Comparison of ENCODE assay signal across 8 cellular contexts in genomic region chr2:78992451-78992806, GRCh38. TPM values are rescaled to one million over a fixed set of nuclear protein-coding genes. Genes with fewer than 3 reads are reported as not detected.
DNase-seq lines count a peak whose midpoint lies in the region; ATAC-seq, FAIRE-seq and TF ChIP-seq lines count a peak whose summit lies in the region.

No MANE protein-coding gene starts in this region.

- no peak for TF ChIP-seq POLR2A in GM12891 (IDR thresholded peaks at IDR 0.05; ENCODE audit: low read depth, low read length)
- TF ChIP-seq POLR2A in esophagus muscularis mucosa (IDR thresholded peaks at IDR 0.05; ENCODE audit: low read depth): no peak

- TF ChIP-seq EP300 in esophagus muscularis mucosa (IDR thresholded peaks at IDR 0.05): no peak

- intact Hi-C loops in esophagus muscularis mucosa (cut with DNase I) (no loop called here), posterior cingulate gyrus (cut with DNase I) (no loop called here)

- no peaks in the 10 kb centered on the region for H3K9me3 ChIP-seq in esophagus muscularis mucosa

- TF ChIP-seq CTCF in esophagus muscularis mucosa (IDR thresholded peaks at IDR 0.05): peak in 1 of 3 experiments; percentile 20

- ATAC-seq in HG03460 (IDR thresholded peaks at IDR 0.05; ENCODE audit: unreplicated experiment) (no peak), GM19455 (IDR thresholded peaks at IDR 0.05; ENCODE audit: unreplicated experiment) (no peak)

- peak overlapping the region; percentile 6 to 31 (median 29) for H3K4me3 ChIP-seq in esophagus muscularis mucosa

- peak; percentile 27 for DNase-seq in GM12891 (ENCODE audit: insufficient read length, low spot score)
- DNase-seq in NCI-H2227 (lab: John Stamatoyannopoulos, UW; ENCODE audit: unreplicated experiment): peak; percentile 53
- no peak for DNase-seq in esophagus muscularis mucosa (ENCODE audit: extremely low spot score)
- peak in 7 of 10 donors; percentile 25 to 87 (median 46) for DNase-seq in posterior cingulate gyrus
- no peak for DNase-seq in activated CD4-positive, alpha-beta T cell treated with anti-CD3 and anti-CD28 coated beads, Interleukin-2, amount 50 U/mL, for 1 hour
- DNase-seq in SKM-1 (lab: John Stamatoyannopoulos, UW; ENCODE audit: unreplicated experiment): no peak

- H3K27me3 ChIP-seq in esophagus muscularis mucosa: peaks cover 0 to 46% (median 13%) of the 10 kb centered on the region in 4 donors

- 29% methylated on average over 11 of the region's 11 CpGs for WGBS in esophagus muscularis mucosa

- no peaks in the 10 kb centered on the region for H3K36me3 ChIP-seq in esophagus muscularis mucosa

- no peak overlapping the region for H3K27ac ChIP-seq in esophagus muscularis mucosa (replicated peaks in 1 of 4)

- peaks cover 0 to 11% (median 11%) of the 10 kb centered on the region in 4 donors for H3K4me1 ChIP-seq in esophagus muscularis mucosa

- FAIRE-seq in GM12891 (lab: Jason Lieb, UNC): no peak

TF ChIP-seq in GM12891, 5 proteins besides CTCF, POLR2A, EP300 and RAD21:
- TF ChIP-seq PAX5 (IDR thresholded peaks at IDR 0.05; ENCODE audit: insufficient read depth, low read length, severe bottlenecking) (no peak), POU2F2 (IDR thresholded peaks at IDR 0.05; ENCODE audit: low read depth, low read length) (no peak), SPI1 (IDR thresholded peaks at IDR 0.05; ENCODE audit: low read depth, low read length) (no peak), POLR2AphosphoS5 (IDR thresholded peaks at IDR 0.05; ENCODE audit: low read depth, low read length) (no peak), TAF1 (IDR thresholded peaks at IDR 0.05; ENCODE audit: low read depth, low read length) (no peak)

RNA-seq across cellular contexts. Expression of gene REG3G, which starts 33.1 kb away (rescaled TPM):
- polyA plus RNA-seq in GM12891 (2012; ENCODE audit: low read depth, missing spikeins): not detected
- not detected for total RNA-seq in esophagus muscularis mucosa

Comparison
In these comparisons a context has a peak if more than half of its experiments do, and no peak if none do; other contexts are left out.
1. DNase-seq: peak in GM12891 (single experiment), NCI-H2227 (single experiment) and posterior cingulate gyrus (7 of 10); none in esophagus muscularis mucosa (single experiment), activated CD4-positive, alpha-beta T cell treated with anti-CD3 and anti-CD28 coated beads, Interleukin-2, amount 50 U/mL, for 1 hour (single experiment) and SKM-1 (single experiment).